ENCODE assay signal across 8 cellular contexts in the genomic region with DNA sequence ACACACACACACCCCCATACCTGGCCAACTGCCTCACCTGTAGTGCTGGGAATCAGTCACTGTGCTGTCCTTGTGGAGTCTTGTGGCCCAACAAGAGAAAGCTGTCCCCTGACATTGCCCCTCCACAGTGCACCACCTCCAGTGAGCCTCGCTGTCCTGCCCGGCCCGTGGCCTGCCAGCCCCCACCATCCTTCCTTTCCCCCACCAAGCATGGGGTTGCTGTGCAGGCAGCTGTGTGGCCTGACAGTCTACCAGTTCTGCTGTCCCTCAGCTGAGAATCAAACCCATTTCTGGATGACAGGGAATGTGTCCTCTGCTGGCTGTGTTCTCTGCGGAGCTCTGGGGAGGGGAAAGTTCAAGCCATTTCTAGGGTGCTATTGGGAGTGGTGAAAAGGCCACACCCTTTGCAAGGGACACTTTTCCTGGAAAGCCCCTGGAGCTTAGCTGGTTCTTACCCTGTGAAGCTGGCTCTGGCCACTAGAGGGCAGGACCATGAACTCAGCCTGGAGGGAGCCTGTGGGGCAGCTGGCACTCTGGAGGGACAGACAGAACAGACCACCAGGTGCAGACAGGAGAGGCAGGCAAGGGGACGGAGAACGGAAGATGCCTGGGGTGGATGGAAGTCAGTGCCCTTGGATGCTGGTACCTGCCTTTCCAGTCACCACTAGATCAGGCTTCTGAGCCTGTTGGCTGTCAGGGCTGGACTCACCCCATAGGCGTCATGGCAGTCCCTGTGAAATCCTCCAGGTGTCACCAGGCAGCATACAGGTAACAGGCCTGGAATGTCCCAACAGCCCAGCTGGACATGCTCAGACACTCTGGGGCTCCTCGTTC. TPM values are rescaled to one million over a fixed set of nuclear protein-coding genes. Genes with fewer than 3 reads are reported as not detected.
DNase-seq lines count a peak whose midpoint lies in the region; ATAC-seq, FAIRE-seq and TF ChIP-seq lines count a peak whose summit lies in the region.

No MANE protein-coding gene starts in this region.

- H3K27me3 ChIP-seq in mucosa of rectum (ENCODE audit: control insufficient read depth in 2 of 2, insufficient read depth in 2 of 2, low read length in 2 of 2), result no peaks in the 10 kb centered on the region

- no peak for TF ChIP-seq POLR2A in GM12891 (IDR thresholded peaks at IDR 0.05; ENCODE audit: low read depth, low read length)

- peak overlapping the region; percentile 48 to 50 for H3K4me3 ChIP-seq in mucosa of rectum (ENCODE audit: low read length in 2 of 2)

- peak; percentile 76 for FAIRE-seq in GM12891 (lab: Jason Lieb, UNC)

- no peaks in the 10 kb centered on the region for H3K9me3 ChIP-seq in mucosa of rectum (ENCODE audit: control insufficient read depth in 2 of 2, low read length in 2 of 2)

- H3K27ac ChIP-seq in mucosa of rectum (ENCODE audit: low read depth in 2 of 2, low read length in 2 of 2), result peak overlapping the region; percentile 56 to 77

- DNase-seq in 8988T, result peak; percentile 57
- DNase-seq in GM12891 (ENCODE audit: insufficient read length, low spot score), result peak; percentile 57
- DNase-seq in NCI-H774 (lab: John Stamatoyannopoulos, UW), result peak; percentile 62
- peak; percentile 9 to 40 for DNase-seq in activated CD8-positive, alpha-beta memory T cell treated with anti-CD3 and anti-CD28 coated beads for 1 hour (ENCODE audit: extremely low read depth in 1 of 2, low read depth in 1 of 2)
- peak; percentile 46 for DNase-seq in epidermal melanocyte (ENCODE audit: insufficient read length, low spot score)
- DNase-seq in stimulated activated naive CD4-positive, alpha-beta T cell treated with Interleukin-2 at 50 U/mL for 16 hours (lab: John Stamatoyannopoulos, UW), result peak; percentile 57

- H3K4me1 ChIP-seq in mucosa of rectum (ENCODE audit: control insufficient read depth in 2 of 2, insufficient read depth in 2 of 2, low read length in 2 of 2), result peaks cover 6 to 12% of the 10 kb centered on the region in 2 donors

- H3K36me3 ChIP-seq in mucosa of rectum (ENCODE audit: control insufficient read depth in 2 of 2, insufficient read depth in 2 of 2, low read length in 2 of 2), result no peaks in the 10 kb centered on the region

- H3K9ac ChIP-seq in mucosa of rectum (ENCODE audit: low read depth in 1 of 2, low read length in 2 of 2), result peak overlapping the region in 1 of 2 donors; percentile 14

- peak; percentile 86 for ATAC-seq in HG02884 (IDR thresholded peaks at IDR 0.05; ENCODE audit: unreplicated experiment)

TF ChIP-seq in GM12891, 5 proteins besides CTCF, POLR2A, EP300 and RAD21:
- TF ChIP-seq POU2F2 (IDR thresholded peaks at IDR 0.05; ENCODE audit: low read depth, low read length) (no peak), SPI1 (IDR thresholded peaks at IDR 0.05; ENCODE audit: low read depth, low read length) (no peak), PAX5 (IDR thresholded peaks at IDR 0.05; ENCODE audit: insufficient read depth, low read length, severe bottlenecking) (no peak)

RNA-seq across cellular contexts. Expression of a gene that starts 10.5 kb away (rescaled TPM):
- polyA plus RNA-seq in GM12891 (2012; ENCODE audit: low read depth, missing spikeins), result 10.7 TPM

Comparison
In these comparisons a context has a peak if more than half of its experiments do, and no peak if none do; other contexts are left out.
1. Peak in every context shown above with its lines: DNase-seq, ATAC-seq, H3K4me3 ChIP-seq and H3K27ac ChIP-seq.